In the genomic region with DNA sequence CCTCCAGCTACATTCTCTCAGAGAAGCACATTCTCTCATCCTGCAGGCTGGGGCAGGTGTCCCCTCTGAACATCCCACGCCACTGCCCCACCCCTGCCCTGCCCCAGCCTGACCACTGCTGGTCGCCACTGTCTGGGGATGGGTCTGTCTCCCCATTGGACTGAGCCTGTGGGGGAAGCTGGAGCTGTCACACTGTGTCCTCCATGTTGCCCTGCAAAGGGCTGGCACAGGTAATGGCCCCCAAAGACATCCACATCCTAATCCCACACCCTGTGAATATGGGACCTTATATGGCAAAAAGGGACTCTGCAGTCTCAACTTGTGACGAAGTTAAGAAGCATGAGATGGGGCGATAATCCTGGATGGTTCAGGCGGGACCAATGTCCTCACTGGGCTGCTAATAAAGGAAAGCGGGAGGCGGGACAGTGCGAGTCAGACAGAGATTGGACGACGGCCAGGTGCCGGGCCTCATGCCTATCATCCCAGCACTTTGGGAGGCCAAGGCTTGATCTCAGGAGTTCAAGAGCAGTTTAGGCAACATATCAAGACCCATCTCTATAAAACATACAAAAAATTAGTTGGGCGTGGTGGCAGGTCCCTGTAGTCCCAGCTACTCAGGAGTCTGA, we compare ENCODE assay signal across 12 cellular contexts. TPM values are rescaled to one million over a fixed set of nuclear protein-coding genes. Genes with fewer than 3 reads are reported as not detected.
DNase-seq lines count a peak whose midpoint lies in the region; ATAC-seq, FAIRE-seq and TF ChIP-seq lines count a peak whose summit lies in the region.
"Had no signal": no experiment of that assay in that cellular context is flagged by ENCODE, and none has a peak within 500 bp of the region (broad histone marks: within the 10 kb centered on the region; RNA-seq: fewer than 3 reads in every experiment).

No MANE protein-coding gene starts in this region.

- no peak overlapping the region for H3K4me3 ChIP-seq in IMR-90 (ENCODE audit: insufficient read depth, low read depth, low read length)
- H3K4me3 ChIP-seq in dorsolateral prefrontal cortex: no peak overlapping the region
- H3K4me3 ChIP-seq in HepG2 (replicated peaks in 1 of 3; ENCODE audit: insufficient read depth in 1 of 3, low read depth in 2 of 3, low read length in 3 of 3): no peak overlapping the region
- H3K4me3 ChIP-seq: BLaER1 had no signal

- H3K4ac ChIP-seq in IMR-90 (ENCODE audit: low read depth, low read length): peak overlapping the region; percentile 56

- H3K27ac ChIP-seq in IMR-90 (ENCODE audit: insufficient read depth, low read length): peak overlapping the region; percentile 53
- H3K27ac ChIP-seq in dorsolateral prefrontal cortex: peak overlapping the region in 42 of 59 donors; percentile 1 to 79 (median 51)
- no peak overlapping the region for H3K27ac ChIP-seq in HepG2 (ENCODE audit: extremely low read length, insufficient read depth, low read length)
- H3K27ac ChIP-seq: BLaER1 had no signal

- dilution Hi-C loops in IMR-90 (cut with HindIII; ENCODE audit: low sequenced_read_pairs, unreplicated experiment): no loop called here

- no peaks in the 10 kb centered on the region for H3K79me2 ChIP-seq in HepG2 (ENCODE audit: insufficient read depth, low read length)

- ATAC-seq in IMR-90 (ENCODE audit: low read depth) (peak; percentile 69), HepG2 (no peak; the same call in 1 of the 3 replicates)
- ATAC-seq in activated naive CD8-positive, alpha-beta T cell treated with anti-CD3 and anti-CD28 coated beads, Interleukin-2, amount 50 U/mL, for 24 hours: no peak
- ATAC-seq in activated naive CD4-positive, alpha-beta T cell treated with anti-CD3 and anti-CD28 coated beads, Interleukin-2, amount 50 U/mL, for 72 hours: no peak

- no TSS peak for BruUV-seq in IMR-90 (replicated peaks; lab: Mats Ljungman, UMichigan)
- BruUV-seq in HepG2 (replicated peaks; lab: Mats Ljungman, UMichigan): no TSS peak

- intact Hi-C loops in IMR-90 (cut with micrococcal nuclease): no loop called here
- intact Hi-C loops in dorsolateral prefrontal cortex (cut with DNase I): no loop called here
- intact Hi-C loops in HepG2 (cut with micrococcal nuclease; ENCODE audit: unreplicated experiment): loop anchor here (5.0 kb wide), 1 partner anchor 84 kb away; no protein-coding TSS in a partner anchor

- H3K27ac Mint-ChIP-seq in activated naive CD8-positive, alpha-beta T cell treated with anti-CD3 and anti-CD28 coated beads, Interleukin-2, amount 50 U/mL, for 24 hours: no peak overlapping the region
- peak overlapping the region in 1 of 2 donors; percentile 30 for H3K27ac Mint-ChIP-seq in activated naive CD4-positive, alpha-beta T cell treated with anti-CD3 and anti-CD28 coated beads, Interleukin-2, amount 50 U/mL, for 72 hours
- H3K27ac Mint-ChIP-seq: activated naive CD8-positive, alpha-beta T cell treated with anti-CD3 and anti-CD28 coated beads for 36 hours had no signal

- DNase-seq in A172 (ENCODE audit: low spot score): peak; percentile 58
- DNase-seq in IMR-90: peak; percentile 52
- peak in 5 of 10 donors; percentile 39 to 72 (median 50) for DNase-seq in dorsolateral prefrontal cortex
- DNase-seq in HepG2 (ENCODE audit: low spot score): no peak
- no peak for DNase-seq in activated naive CD8-positive, alpha-beta T cell treated with anti-CD3 and anti-CD28 coated beads, Interleukin-2, amount 50 U/mL, for 24 hours
- no peak for DNase-seq in NOMO-1 treated with dmso at 0.1 percent for 144 hours (lab: John Stamatoyannopoulos, UW; ENCODE audit: unreplicated experiment)
- no peak for DNase-seq in activated naive CD4-positive, alpha-beta T cell treated with anti-CD3 and anti-CD28 coated beads, Interleukin-2, amount 50 U/mL, for 72 hours (ENCODE audit: low spot score in 2 of 2)
- no peak for DNase-seq in iPS-NIHi11 (ENCODE audit: low spot score)
- DNase-seq: activated naive CD8-positive, alpha-beta T cell treated with anti-CD3 and anti-CD28 coated beads for 36 hours; NCI-H748 treated with DMSO at 0.1 percent for 48 hours had no signal

- H2BK20ac ChIP-seq in IMR-90 (ENCODE audit: low read depth, low read length): no peak overlapping the region

- H3K36me3 Mint-ChIP-seq in activated naive CD8-positive, alpha-beta T cell treated with anti-CD3 and anti-CD28 coated beads, Interleukin-2, amount 50 U/mL, for 24 hours (ENCODE audit: low read depth): peaks cover 16% of the 10 kb centered on the region
- H3K36me3 Mint-ChIP-seq in activated naive CD4-positive, alpha-beta T cell treated with anti-CD3 and anti-CD28 coated beads, Interleukin-2, amount 50 U/mL, for 72 hours: no peaks in the 10 kb centered on the region

- peak overlapping the region; percentile 44; the same call in 1 of the 2 replicates for H2BK120ac ChIP-seq in IMR-90 (ENCODE audit: low read depth, low read length)

- H3K56ac ChIP-seq in IMR-90 (ENCODE audit: extremely low read depth, insufficient read depth, low read length): no peak overlapping the region

- H3K9me3 Mint-ChIP-seq in activated naive CD8-positive, alpha-beta T cell treated with anti-CD3 and anti-CD28 coated beads, Interleukin-2, amount 50 U/mL, for 24 hours: no peaks in the 10 kb centered on the region
- no peaks in the 10 kb centered on the region for H3K9me3 Mint-ChIP-seq in activated naive CD4-positive, alpha-beta T cell treated with anti-CD3 and anti-CD28 coated beads, Interleukin-2, amount 50 U/mL, for 72 hours
- H3K9me3 Mint-ChIP-seq: activated naive CD8-positive, alpha-beta T cell treated with anti-CD3 and anti-CD28 coated beads for 36 hours had no signal

- H3K9me3 ChIP-seq in IMR-90 (ENCODE audit: control insufficient read depth, insufficient read depth, low read length) (no peaks in the 10 kb centered on the region), HepG2 (ENCODE audit: low read length) (no peaks in the 10 kb centered on the region)
- H3K9me3 ChIP-seq: BLaER1 had no signal

- peak overlapping the region; percentile 76 for H2AK5ac ChIP-seq in IMR-90 (ENCODE audit: low read depth, low read length)

- no peak for TF ChIP-seq POLR2A in IMR-90 (IDR thresholded peaks at IDR 0.05; ENCODE audit: low read depth, low read length)
- TF ChIP-seq POLR2A in HepG2 (IDR thresholded peaks at IDR 0.05; ENCODE audit: insufficient read depth in 1 of 2, low read depth in 2 of 2, low read length in 2 of 2): no peak

- TF ChIP-seq RAD21 in IMR-90 (IDR thresholded peaks at IDR 0.05; ENCODE audit: low read length) (no peak), HepG2 (CRISPR knock-in tag; IDR thresholded peaks at IDR 0.05) (no peak)

- peaks cover 30% of the 10 kb centered on the region for H4K20me1 ChIP-seq in IMR-90 (ENCODE audit: insufficient read depth, low read length)
- H4K20me1 ChIP-seq in HepG2 (ENCODE audit: insufficient read depth, low read length): 0 out of 2 replicates have a peak, but pooled peaks cover 5% of the 10 kb centered on the region

- CTCF ChIA-PET in IMR-90 (lab: Yijun Ruan, JAX) (interaction anchor here (0.6 to 2.4 kb wide), 4 partner anchors 84 to 93 kb away, joined by 3 to 16 read pairs (median 4); no protein-coding TSS in a partner anchor), HepG2 (lab: Yijun Ruan, JAX; ENCODE audit: low intra/inter-chr PET ratio, low total read pairs) (no interaction called here)

- POLR2A ChIA-PET in IMR-90 (lab: Charles Lee; ENCODE audit: unreplicated experiment): interaction anchor here (0.7 kb wide), 1 partner anchor 57 kb away, joined by 3 read pairs; no protein-coding TSS in a partner anchor
- POLR2A ChIA-PET in HepG2 (lab: Yijun Ruan, JAX): interaction anchor here (1.3 kb wide), 1 partner anchor 90 kb away, joined by 3 read pairs; no protein-coding TSS in a partner anchor

- no peak overlapping the region for H4K5ac ChIP-seq in IMR-90 (ENCODE audit: low read depth, low read length)

- H3K4me1 ChIP-seq in IMR-90 (ENCODE audit: control insufficient read depth, insufficient read depth, low read length) (peaks cover 7% of the 10 kb centered on the region), HepG2 (ENCODE audit: insufficient read depth, low read length) (peaks cover 20% of the 10 kb centered on the region)
- H3K4me1 ChIP-seq: BLaER1 had no signal

- H3K9ac ChIP-seq in IMR-90 (ENCODE audit: low read depth, low read length) (no peak overlapping the region), HepG2 (ENCODE audit: insufficient read depth, low read depth, low read length) (no peak overlapping the region)
- H3K9ac ChIP-seq: BLaER1 had no signal

- no peak overlapping the region for H3K18ac ChIP-seq in IMR-90 (ENCODE audit: low read depth, low read length)

- H3K4me1 Mint-ChIP-seq in activated naive CD8-positive, alpha-beta T cell treated with anti-CD3 and anti-CD28 coated beads, Interleukin-2, amount 50 U/mL, for 24 hours: no peaks in the 10 kb centered on the region
- H3K4me1 Mint-ChIP-seq: activated naive CD8-positive, alpha-beta T cell treated with anti-CD3 and anti-CD28 coated beads for 36 hours had no signal

- peak overlapping the region; percentile 10 for H3K14ac ChIP-seq in IMR-90 (replicated peaks; ENCODE audit: low read depth, low read length)

- no peak for TF ChIP-seq CTCF in IMR-90 (conservative IDR thresholded peaks at IDR 0.05; ENCODE audit: low read depth, low read length)
- TF ChIP-seq CTCF in dorsolateral prefrontal cortex (IDR thresholded peaks at IDR 0.05 in 54 of 56, conservative IDR thresholded peaks at IDR 0.05 in 2 of 56; ENCODE audit: low read depth in 1 of 56, partially characterized antibody in 56 of 56): no peak
- TF ChIP-seq CTCF in HepG2 (CRISPR knock-in tag; IDR thresholded peaks at IDR 0.05): no peak

- H3K23ac ChIP-seq in IMR-90 (ENCODE audit: low read depth, low read length): peak overlapping the region; percentile 4; the same call in 1 of the 2 replicates

- H3K4me2 ChIP-seq in IMR-90 (ENCODE audit: low read depth, low read length) (no peak overlapping the region), HepG2 (ENCODE audit: low read depth, low read length) (no peak overlapping the region)
- H3K4me2 ChIP-seq: BLaER1 had no signal

- H2BK15ac ChIP-seq in IMR-90 (ENCODE audit: low read depth, low read length): no peak overlapping the region

- no peak for FAIRE-seq in HepG2 (lab: Jason Lieb, UNC)
- FAIRE-seq: H1 had no signal

- H4K91ac ChIP-seq in IMR-90 (ENCODE audit: insufficient read depth, low read depth, low read length): peak overlapping the region; percentile 77

- H3K79me1 ChIP-seq in IMR-90 (ENCODE audit: low read depth in 1 of 2, low read length in 2 of 2): peaks cover 14 to 64% of the 10 kb centered on the region in 2 experiments

- no peaks in the 10 kb centered on the region for H3K27me3 ChIP-seq in IMR-90 (ENCODE audit: control insufficient read depth, insufficient read depth, low read length)
- H3K27me3 ChIP-seq in dorsolateral prefrontal cortex: no peaks in the 10 kb centered on the region
- no peaks in the 10 kb centered on the region for H3K27me3 ChIP-seq in HepG2 (ENCODE audit: control insufficient read depth in 1 of 2, insufficient read depth in 2 of 2, low read length in 2 of 2)
- H3K27me3 ChIP-seq: BLaER1 had no signal

- H2AFZ ChIP-seq in IMR-90 (replicated peaks; ENCODE audit: low read length, poor library complexity) (peak overlapping the region; percentile 0), HepG2 (ENCODE audit: low read length) (no peak overlapping the region)

- in situ Hi-C loops in IMR-90 (cut with MboI; ENCODE audit: low sequenced_read_pairs): loop anchor here (5.0 to 10.0 kb wide), 2 partner anchors 57 to 84 kb away; a partner anchor contains a TSS
- in situ Hi-C loops in HepG2 (cut with HindIII; ENCODE audit: extremely low pct_ligation_motif_present, low pct_unique_long_range_greater_than_20kb): loop anchor here (5.0 kb wide), 2 partner anchors 59 to 89 kb away; no protein-coding TSS in a partner anchor

- H3K4me3 Mint-ChIP-seq in activated naive CD8-positive, alpha-beta T cell treated with anti-CD3 and anti-CD28 coated beads, Interleukin-2, amount 50 U/mL, for 24 hours: no peak overlapping the region
- H3K4me3 Mint-ChIP-seq: activated naive CD8-positive, alpha-beta T cell treated with anti-CD3 and anti-CD28 coated beads for 36 hours had no signal

- TF ChIP-seq EP300 in HepG2 (IDR thresholded peaks at IDR 0.05; ENCODE audit: low read depth in 2 of 2, low read length in 2 of 2): no peak
- TF ChIP-seq EP300 in HepG2 (CRISPR knock-in tag; IDR thresholded peaks at IDR 0.05; ENCODE audit: borderline replicate concordance): no peak

- 0 out of 2 replicates have a peak, but pooled peaks cover 3% of the 10 kb centered on the region for H3K9me1 ChIP-seq in IMR-90 (ENCODE audit: insufficient read depth, low read length)

- 86% methylated on average over 1 of the region's 12 CpGs; no CpG with 5 or more reads in 1 of the 2 experiments for WGBS in IMR-90 (ENCODE audit: extremely low coverage in 2 of 2, insufficient read length in 1 of 2), 2 experiments
- WGBS in HepG2 (ENCODE audit: low lambda C conversion rate): 95% methylated on average over 12 of the region's 12 CpGs

- H2AK9ac ChIP-seq in IMR-90 (replicated peaks; ENCODE audit: low read depth, low read length, poor library complexity): peak overlapping the region; percentile 78

- no peaks in the 10 kb centered on the region for H3K27me3 Mint-ChIP-seq in activated naive CD8-positive, alpha-beta T cell treated with anti-CD3 and anti-CD28 coated beads, Interleukin-2, amount 50 U/mL, for 24 hours
- H3K27me3 Mint-ChIP-seq: activated naive CD8-positive, alpha-beta T cell treated with anti-CD3 and anti-CD28 coated beads for 36 hours had no signal

- H3K36me3 ChIP-seq in IMR-90 (ENCODE audit: control insufficient read depth, insufficient read depth, low read length) (peaks cover 40% of the 10 kb centered on the region), HepG2 (replicated peaks in 1 of 2; ENCODE audit: control insufficient read depth in 1 of 2, insufficient read depth in 2 of 2, low read length in 2 of 2) (peaks cover 12 to 37% of the 10 kb centered on the region in 2 experiments)

- H4K8ac ChIP-seq in IMR-90 (ENCODE audit: low read depth in 2 of 2, low read length in 2 of 2): peak overlapping the region; percentile 14 to 80; a peak in 3 of 4 replicates

- H2BK5ac ChIP-seq in IMR-90 (ENCODE audit: low read depth, low read length, poor library complexity, severe bottlenecking): peak overlapping the region; percentile 61

RNA-seq across cellular contexts. Expression of a gene that starts 9.1 kb away (rescaled TPM):
- 141 and 186 TPM in 2 replicates for total RNA-seq in A172 (2014; rRNA removed; shearing (Covaris generic))
- total RNA-seq in IMR-90 (2012; rRNA removed): 134 and 144 TPM in 2 replicates
- polyA plus RNA-seq in IMR-90 (2012; rRNA removed): 274 and 374 TPM in 2 replicates
- 459 and 604 TPM in 2 replicates for polyA plus RNA-seq in IMR-90 (2012; cell fraction: cytosol; rRNA removed)
- polyA plus RNA-seq in IMR-90 (2012; cell fraction: nucleus; rRNA removed; ENCODE audit: low replicate concordance): 129 and 153 TPM in 2 replicates
- 100 to 1,000 TPM in 112 of 120 experiments, 10 to 100 TPM in 8; 73.1 to 190 (median 146) TPM for total RNA-seq in dorsolateral prefrontal cortex
- total RNA-seq in HepG2 (2016; rRNA removed; fragmentation: Illumina TruSeq; extraction: Trizol): 86.1 and 94.9 TPM in 2 replicates
- total RNA-seq in HepG2 (2016; cell fraction: cytosol; rRNA removed; fragmentation: Illumina TruSeq; extraction: Trizol; ENCODE audit: low read depth): 77.4 and 107 TPM in 2 replicates
- 86.7 and 87.8 TPM in 2 replicates for total RNA-seq in HepG2 (2016; cell fraction: insoluble cytoplasmic fraction; rRNA removed; fragmentation: Illumina TruSeq; extraction: Trizol)
- 72.8 and 102 TPM in 2 replicates for total RNA-seq in HepG2 (2016; cell fraction: membrane; rRNA removed; fragmentation: Illumina TruSeq; extraction: Trizol)
- total RNA-seq in HepG2 (2016; cell fraction: nucleus; rRNA removed; fragmentation: Illumina TruSeq; extraction: Trizol): 32.5 and 36.8 TPM in 2 replicates
- 45.2 and 45.3 TPM in 2 replicates for polyA plus RNA-seq in HepG2 (2011; rRNA removed)
- polyA plus RNA-seq in HepG2 (2011; cell fraction: cytosol; rRNA removed): 60.1 and 80.0 TPM in 2 replicates
- 24.9 and 30.3 TPM in 2 replicates for polyA plus RNA-seq in HepG2 (2011; cell fraction: nucleus; rRNA removed)
- polyA plus RNA-seq in HepG2 (2012): 32.6 and 51.2 TPM in 2 replicates
- 104 and 131 TPM in 2 replicates for polyA plus RNA-seq in HepG2 (2016; cell fraction: cytosol; fragmentation: Illumina TruSeq; extraction: Trizol; ENCODE audit: low read depth)
- 99.5 and 113 TPM in 2 replicates for polyA plus RNA-seq in HepG2 (2016; cell fraction: insoluble cytoplasmic fraction; fragmentation: Illumina TruSeq; extraction: Trizol; ENCODE audit: low read depth)
- polyA plus RNA-seq in HepG2 (2016; cell fraction: membrane; fragmentation: Illumina TruSeq; extraction: Trizol; ENCODE audit: low read depth): 79.5 and 101 TPM in 2 replicates
- polyA plus RNA-seq in HepG2 (2016; cell fraction: nucleus; fragmentation: Illumina TruSeq; extraction: Trizol; ENCODE audit: insufficient read depth, low read depth): 58.8 and 65.6 TPM in 2 replicates
- 39.3 and 98.7 TPM in 2 replicates for polyA minus RNA-seq in HepG2 (2011; rRNA and poly(A)+ RNA removed; ENCODE audit: low replicate concordance)
- 20.1 and 31.3 TPM in 2 replicates for polyA minus RNA-seq in HepG2 (2011; cell fraction: cytosol; rRNA and poly(A)+ RNA removed)
- polyA minus RNA-seq in HepG2 (2011; cell fraction: nucleus; rRNA and poly(A)+ RNA removed): 8.5 and 11.1 TPM in 2 replicates
- total RNA-seq in activated naive CD4-positive, alpha-beta T cell treated with anti-CD3 and anti-CD28 coated beads, Interleukin-2, amount 50 U/mL, for 72 hours: 100 to 1,000 TPM; 114 to 116 TPM

RNA-seq across cellular contexts. Expression of a gene that starts 19.2 kb away (rescaled TPM):
- total RNA-seq in A172 (2014; rRNA removed; shearing (Covaris generic)): 11.5 and 14.1 TPM in 2 replicates
- 28.9 and 29.0 TPM in 2 replicates for total RNA-seq in IMR-90 (2012; rRNA removed)
- polyA plus RNA-seq in IMR-90 (2012; rRNA removed): 16.4 and 18.7 TPM in 2 replicates
- polyA plus RNA-seq in IMR-90 (2012; cell fraction: cytosol; rRNA removed): 10.3 and 12.5 TPM in 2 replicates
- polyA plus RNA-seq in IMR-90 (2012; cell fraction: nucleus; rRNA removed; ENCODE audit: low replicate concordance): 17.8 and 19.1 TPM in 2 replicates
- 100 to 1,000 TPM in 119 of 120 experiments, 10 to 100 TPM in 1; 91.6 to 219 (median 129) TPM for total RNA-seq in dorsolateral prefrontal cortex
- total RNA-seq in HepG2 (2016; rRNA removed; fragmentation: Illumina TruSeq; extraction: Trizol): 30.1 and 39.9 TPM in 2 replicates
- total RNA-seq in HepG2 (2016; cell fraction: cytosol; rRNA removed; fragmentation: Illumina TruSeq; extraction: Trizol; ENCODE audit: low read depth): 7.4 and 8.7 TPM in 2 replicates
- total RNA-seq in HepG2 (2016; cell fraction: insoluble cytoplasmic fraction; rRNA removed; fragmentation: Illumina TruSeq; extraction: Trizol): 30.9 and 34.3 TPM in 2 replicates
- total RNA-seq in HepG2 (2016; cell fraction: membrane; rRNA removed; fragmentation: Illumina TruSeq; extraction: Trizol): 22.3 and 27.4 TPM in 2 replicates
- 30.0 and 36.8 TPM in 2 replicates for total RNA-seq in HepG2 (2016; cell fraction: nucleus; rRNA removed; fragmentation: Illumina TruSeq; extraction: Trizol)
- polyA plus RNA-seq in HepG2 (2011; rRNA removed): 28.3 and 30.2 TPM in 2 replicates
- 19.6 and 22.6 TPM in 2 replicates for polyA plus RNA-seq in HepG2 (2011; cell fraction: cytosol; rRNA removed)
- 21.7 and 24.1 TPM in 2 replicates for polyA plus RNA-seq in HepG2 (2011; cell fraction: nucleus; rRNA removed)
- 33.6 and 34.8 TPM in 2 replicates for polyA plus RNA-seq in HepG2 (2012)
- polyA plus RNA-seq in HepG2 (2016; cell fraction: cytosol; fragmentation: Illumina TruSeq; extraction: Trizol; ENCODE audit: low read depth): 1.4 and 1.7 TPM in 2 replicates
- 17.7 and 24.1 TPM in 2 replicates for polyA plus RNA-seq in HepG2 (2016; cell fraction: insoluble cytoplasmic fraction; fragmentation: Illumina TruSeq; extraction: Trizol; ENCODE audit: low read depth)
- 3.9 and 5.5 TPM in 2 replicates for polyA plus RNA-seq in HepG2 (2016; cell fraction: membrane; fragmentation: Illumina TruSeq; extraction: Trizol; ENCODE audit: low read depth)
- 28.8 and 32.3 TPM in 2 replicates for polyA plus RNA-seq in HepG2 (2016; cell fraction: nucleus; fragmentation: Illumina TruSeq; extraction: Trizol; ENCODE audit: insufficient read depth, low read depth)
- 33.9 and 80.3 TPM in 2 replicates for polyA minus RNA-seq in HepG2 (2011; rRNA and poly(A)+ RNA removed; ENCODE audit: low replicate concordance)
- polyA minus RNA-seq in HepG2 (2011; cell fraction: cytosol; rRNA and poly(A)+ RNA removed): 28.8 and 37.8 TPM in 2 replicates
- 41.6 and 55.4 TPM in 2 replicates for polyA minus RNA-seq in HepG2 (2011; cell fraction: nucleus; rRNA and poly(A)+ RNA removed)
- total RNA-seq in activated naive CD4-positive, alpha-beta T cell treated with anti-CD3 and anti-CD28 coated beads, Interleukin-2, amount 50 U/mL, for 72 hours: 10 to 100 TPM; 20.7 to 24.3 TPM

RNA-seq across cellular contexts. Expression of a gene that starts 53.2 kb away (rescaled TPM):
- 57.2 and 58.7 TPM in 2 replicates for total RNA-seq in A172 (2014; rRNA removed; shearing (Covaris generic))
- 105 and 142 TPM in 2 replicates for total RNA-seq in IMR-90 (2012; rRNA removed)
- 155 and 171 TPM in 2 replicates for polyA plus RNA-seq in IMR-90 (2012; rRNA removed)
- polyA plus RNA-seq in IMR-90 (2012; cell fraction: cytosol; rRNA removed): 117 and 213 TPM in 2 replicates
- polyA plus RNA-seq in IMR-90 (2012; cell fraction: nucleus; rRNA removed; ENCODE audit: low replicate concordance): 88.4 and 128 TPM in 2 replicates
- 10 to 100 TPM in 9 of 120 experiments, 1 to 10 TPM in 110, under 1 TPM in 1; 0.79 to 17.1 (median 4.6) TPM for total RNA-seq in dorsolateral prefrontal cortex
- total RNA-seq in HepG2 (2016; rRNA removed; fragmentation: Illumina TruSeq; extraction: Trizol): 62.9 and 120 TPM in 2 replicates
- total RNA-seq in HepG2 (2016; cell fraction: cytosol; rRNA removed; fragmentation: Illumina TruSeq; extraction: Trizol; ENCODE audit: low read depth): 32.1 and 33.8 TPM in 2 replicates
- total RNA-seq in HepG2 (2016; cell fraction: insoluble cytoplasmic fraction; rRNA removed; fragmentation: Illumina TruSeq; extraction: Trizol): 60.0 and 120 TPM in 2 replicates
- total RNA-seq in HepG2 (2016; cell fraction: membrane; rRNA removed; fragmentation: Illumina TruSeq; extraction: Trizol): 66.6 and 68.6 TPM in 2 replicates
- 104 and 128 TPM in 2 replicates for total RNA-seq in HepG2 (2016; cell fraction: nucleus; rRNA removed; fragmentation: Illumina TruSeq; extraction: Trizol)
- 159 and 209 TPM in 2 replicates for polyA plus RNA-seq in HepG2 (2011; rRNA removed)
- 144 and 165 TPM in 2 replicates for polyA plus RNA-seq in HepG2 (2011; cell fraction: cytosol; rRNA removed)
- polyA plus RNA-seq in HepG2 (2011; cell fraction: nucleus; rRNA removed): 113 and 131 TPM in 2 replicates
- polyA plus RNA-seq in HepG2 (2012): 119 and 235 TPM in 2 replicates
- polyA plus RNA-seq in HepG2 (2016; cell fraction: cytosol; fragmentation: Illumina TruSeq; extraction: Trizol; ENCODE audit: low read depth): 34.6 and 34.8 TPM in 2 replicates
- polyA plus RNA-seq in HepG2 (2016; cell fraction: insoluble cytoplasmic fraction; fragmentation: Illumina TruSeq; extraction: Trizol; ENCODE audit: low read depth): 74.0 and 78.9 TPM in 2 replicates
- polyA plus RNA-seq in HepG2 (2016; cell fraction: membrane; fragmentation: Illumina TruSeq; extraction: Trizol; ENCODE audit: low read depth): 51.1 and 55.4 TPM in 2 replicates
- 197 and 219 TPM in 2 replicates for polyA plus RNA-seq in HepG2 (2016; cell fraction: nucleus; fragmentation: Illumina TruSeq; extraction: Trizol; ENCODE audit: insufficient read depth, low read depth)
- 282 and 502 TPM in 2 replicates for polyA minus RNA-seq in HepG2 (2011; rRNA and poly(A)+ RNA removed; ENCODE audit: low replicate concordance)
- 101 and 104 TPM in 2 replicates for polyA minus RNA-seq in HepG2 (2011; cell fraction: cytosol; rRNA and poly(A)+ RNA removed)
- polyA minus RNA-seq in HepG2 (2011; cell fraction: nucleus; rRNA and poly(A)+ RNA removed): 52.3 and 68.3 TPM in 2 replicates
- 100 to 1,000 TPM in 1 of 2 donors, 10 to 100 TPM in 1; 99.3 to 159 TPM for total RNA-seq in activated naive CD4-positive, alpha-beta T cell treated with anti-CD3 and anti-CD28 coated beads, Interleukin-2, amount 50 U/mL, for 72 hours

Comparison
In these comparisons a context has a peak if more than half of its experiments do, and no peak if none do; other contexts are left out.
1. DNase-seq: peak in A172 (single experiment) and IMR-90 (single experiment); none in HepG2 (single experiment), activated naive CD8-positive, alpha-beta T cell treated with anti-CD3 and anti-CD28 coated beads, Interleukin-2, amount 50 U/mL, for 24 hours (single experiment), NOMO-1 treated with dmso at 0.1 percent for 144 hours (single experiment), activated naive CD4-positive, alpha-beta T cell treated with anti-CD3 and anti-CD28 coated beads, Interleukin-2, amount 50 U/mL, for 72 hours (0 of 2) and iPS-NIHi11 (single experiment).